Comparison of ENCODE assay signal across 8 cellular contexts in genomic region chr17:79843917-79844815, GRCh38. TPM values are rescaled to one million over a fixed set of nuclear protein-coding genes. Genes with fewer than 3 reads are reported as not detected.
DNase-seq lines count a peak whose midpoint lies in the region; ATAC-seq and TF ChIP-seq lines count a peak whose summit lies in the region.

No MANE protein-coding gene starts in this region.

- TF ChIP-seq CTCF in right atrium auricular region (IDR thresholded peaks at IDR 0.05), result no peak

- H3K27ac ChIP-seq in CD4-positive, CD25-positive, alpha-beta regulatory T cell (ENCODE audit: insufficient read depth, low read length, poor library complexity, severe bottlenecking), result no peak overlapping the region
- H3K27ac ChIP-seq in right atrium auricular region (peak overlapping the region; percentile 58 to 64), rectal smooth muscle tissue (ENCODE audit: low read depth, low read length) (no peak overlapping the region)

- H3K36me3 ChIP-seq in CD4-positive, CD25-positive, alpha-beta regulatory T cell (ENCODE audit: control insufficient read depth, insufficient read depth, low read length), result no peaks in the 10 kb centered on the region
- H3K36me3 ChIP-seq in right atrium auricular region, result no peaks in the 10 kb centered on the region
- H3K36me3 ChIP-seq in rectal smooth muscle tissue (ENCODE audit: control insufficient read depth, insufficient read depth, low read length), result no peaks in the 10 kb centered on the region

- no peaks in the 10 kb centered on the region for H3K9me3 Mint-ChIP-seq in CD4-positive, CD25-positive, alpha-beta regulatory T cell
- H3K9me3 Mint-ChIP-seq in activated naive CD8-positive, alpha-beta T cell treated with anti-CD3 and anti-CD28 coated beads, Interleukin-2, amount 10 ng/mL, durations not matched to agents 7 days and 5 days, result no peaks in the 10 kb centered on the region

- ATAC-seq in CD4-positive, CD25-positive, alpha-beta regulatory T cell (ENCODE audit: low read depth in 2 of 2), result no peak
- ATAC-seq in activated naive CD8-positive, alpha-beta T cell treated with anti-CD3 and anti-CD28 coated beads, Interleukin-2, amount 10 ng/mL, durations not matched to agents 7 days and 5 days (ENCODE audit: low read depth), result no peak
- ATAC-seq in GM19397 (IDR thresholded peaks at IDR 0.05; ENCODE audit: unreplicated experiment) (no peak), HG03097 (IDR thresholded peaks at IDR 0.05; ENCODE audit: low FRiP score, unreplicated experiment) (no peak)

- H3K4me3 ChIP-seq in CD4-positive, CD25-positive, alpha-beta regulatory T cell (ENCODE audit: low read depth, low read length), result no peak overlapping the region
- peak overlapping the region; percentile 53 to 68 for H3K4me3 ChIP-seq in right atrium auricular region
- H3K4me3 ChIP-seq in rectal smooth muscle tissue (ENCODE audit: low read length), result peak overlapping the region; percentile 76

- POLR2A ChIA-PET in activated naive CD8-positive, alpha-beta T cell treated with anti-CD3 and anti-CD28 coated beads, Interleukin-2, amount 10 ng/mL, durations not matched to agents 7 days and 5 days (lab: Charles Lee), result interaction anchor here (1.7 kb wide), 1 partner anchor 47 kb away, joined by 3 read pairs; the partner anchor contains the start of gene CBX8

- H3K4me1 Mint-ChIP-seq in CD4-positive, CD25-positive, alpha-beta regulatory T cell, result peaks cover 5 to 40% (median 13%) of the 10 kb centered on the region in 4 donors
- H3K4me1 Mint-ChIP-seq in activated naive CD8-positive, alpha-beta T cell treated with anti-CD3 and anti-CD28 coated beads, Interleukin-2, amount 10 ng/mL, durations not matched to agents 7 days and 5 days, result peaks cover 8% of the 10 kb centered on the region

- H3K27ac Mint-ChIP-seq in CD4-positive, CD25-positive, alpha-beta regulatory T cell, result no peak overlapping the region
- no peak overlapping the region for H3K27ac Mint-ChIP-seq in activated naive CD8-positive, alpha-beta T cell treated with anti-CD3 and anti-CD28 coated beads, Interleukin-2, amount 10 ng/mL, durations not matched to agents 7 days and 5 days

- H3K9ac ChIP-seq in rectal smooth muscle tissue (ENCODE audit: low read length), result peak overlapping the region; percentile 62

- peak overlapping the region; percentile 80 to 96 (median 86) for H3K4me3 Mint-ChIP-seq in CD4-positive, CD25-positive, alpha-beta regulatory T cell
- peak overlapping the region; percentile 67 for H3K4me3 Mint-ChIP-seq in activated naive CD8-positive, alpha-beta T cell treated with anti-CD3 and anti-CD28 coated beads, Interleukin-2, amount 10 ng/mL, durations not matched to agents 7 days and 5 days

- H3K36me3 Mint-ChIP-seq in CD4-positive, CD25-positive, alpha-beta regulatory T cell, result no peaks in the 10 kb centered on the region
- no peaks in the 10 kb centered on the region for H3K36me3 Mint-ChIP-seq in activated naive CD8-positive, alpha-beta T cell treated with anti-CD3 and anti-CD28 coated beads, Interleukin-2, amount 10 ng/mL, durations not matched to agents 7 days and 5 days

- H3K4me1 ChIP-seq in CD4-positive, CD25-positive, alpha-beta regulatory T cell (ENCODE audit: control insufficient read depth, insufficient read depth, low read length, poor library complexity, severe bottlenecking), result peaks cover 59% of the 10 kb centered on the region
- peaks cover 0 to 64% of the 10 kb centered on the region in 2 donors for H3K4me1 ChIP-seq in right atrium auricular region
- H3K4me1 ChIP-seq in rectal smooth muscle tissue (ENCODE audit: control insufficient read depth, insufficient read depth, low read length), result peaks cover 5% of the 10 kb centered on the region

- H3K27me3 ChIP-seq in CD4-positive, CD25-positive, alpha-beta regulatory T cell (ENCODE audit: control insufficient read depth, insufficient read depth, low read length), result peaks cover 7% of the 10 kb centered on the region
- H3K27me3 ChIP-seq in right atrium auricular region (peaks cover 25 to 33% of the 10 kb centered on the region in 2 donors), rectal smooth muscle tissue (ENCODE audit: control insufficient read depth, insufficient read depth, low read length) (peaks cover 33% of the 10 kb centered on the region)

- no peak for DNase-seq in CD4-positive, CD25-positive, alpha-beta regulatory T cell
- DNase-seq in HuH-7.5 (ENCODE audit: low spot score) (peak; percentile 85), right atrium auricular region (ENCODE audit: low spot score) (no peak)
- DNase-seq in activated naive CD8-positive, alpha-beta T cell treated with anti-CD3 and anti-CD28 coated beads, Interleukin-2, amount 10 ng/mL, durations not matched to agents 7 days and 5 days, result peak; percentile 47
- no peak for DNase-seq in stimulated activated CD4-positive, alpha-beta T cell treated with anti-CD3 and anti-CD28 coated beads, Interleukin-2, amount 100 ng/mL, for 24 hours

- no peaks in the 10 kb centered on the region for H3K9me3 ChIP-seq in CD4-positive, CD25-positive, alpha-beta regulatory T cell (ENCODE audit: control insufficient read depth in 2 of 2, low read length in 2 of 2)
- H3K9me3 ChIP-seq in right atrium auricular region, result no peaks in the 10 kb centered on the region

- peaks cover 60% of the 10 kb centered on the region for H3K27me3 Mint-ChIP-seq in CD4-positive, CD25-positive, alpha-beta regulatory T cell
- peaks cover 57% of the 10 kb centered on the region for H3K27me3 Mint-ChIP-seq in activated naive CD8-positive, alpha-beta T cell treated with anti-CD3 and anti-CD28 coated beads, Interleukin-2, amount 10 ng/mL, durations not matched to agents 7 days and 5 days

RNA-seq across cellular contexts. Expression of gene CBX4, which starts 4.9 kb away (rescaled TPM):
- total RNA-seq in CD4-positive, CD25-positive, alpha-beta regulatory T cell, result 137 TPM
- polyA plus RNA-seq in CD4-positive, CD25-positive, alpha-beta regulatory T cell, result 10 to 100 TPM in 1 of 4 donors, 1 to 10 TPM in 3; 2.9 to 10.0 (median 4.6) TPM
- 10 to 100 TPM; 53.8 to 54.4 TPM for total RNA-seq in activated naive CD8-positive, alpha-beta T cell treated with anti-CD3 and anti-CD28 coated beads, Interleukin-2, amount 10 ng/mL, durations not matched to agents 7 days and 5 days
- 10 to 100 TPM; 22.8 to 24.3 TPM for total RNA-seq in right atrium auricular region

RNA-seq across cellular contexts. Expression of gene CBX8, which starts 47.3 kb away (rescaled TPM):
- total RNA-seq in CD4-positive, CD25-positive, alpha-beta regulatory T cell, result 3.4 TPM
- polyA plus RNA-seq in CD4-positive, CD25-positive, alpha-beta regulatory T cell, result 1 to 10 TPM in 2 of 4 donors, under 1 TPM in 2; 0.30 to 1.7 (median 0.87) TPM
- 1 to 10 TPM; 4.9 to 5.5 TPM for total RNA-seq in activated naive CD8-positive, alpha-beta T cell treated with anti-CD3 and anti-CD28 coated beads, Interleukin-2, amount 10 ng/mL, durations not matched to agents 7 days and 5 days
- 1 to 10 TPM; 2.7 to 3.0 TPM for total RNA-seq in right atrium auricular region

Comparison
In these comparisons a context has a peak if more than half of its experiments do, and no peak if none do; other contexts are left out.
1. DNase-seq: peak in HuH-7.5 (single experiment) and activated naive CD8-positive, alpha-beta T cell treated with anti-CD3 and anti-CD28 coated beads, Interleukin-2, amount 10 ng/mL, durations not matched to agents 7 days and 5 days (single experiment); none in CD4-positive, CD25-positive, alpha-beta regulatory T cell (0 of 3), right atrium auricular region (single experiment) and stimulated activated CD4-positive, alpha-beta T cell treated with anti-CD3 and anti-CD28 coated beads, Interleukin-2, amount 100 ng/mL, for 24 hours (0 of 2).
2. H3K27ac ChIP-seq: peak in right atrium auricular region (2 of 2); none in CD4-positive, CD25-positive, alpha-beta regulatory T cell (single experiment) and rectal smooth muscle tissue (single experiment).